In genomic region chr20:37526238-37526838, GRCh38 we compare ENCODE assay signal across 8 cellular contexts. TPM values are rescaled to one million over a fixed set of nuclear protein-coding genes. Genes with fewer than 3 reads are reported as not detected.
DNase-seq lines count a peak whose midpoint lies in the region; ATAC-seq and TF ChIP-seq lines count a peak whose summit lies in the region.

No MANE protein-coding gene starts in this region.

- H3K4me3 Mint-ChIP-seq in activated CD4-positive, alpha-beta T cell treated with anti-CD3 and anti-CD28 coated beads, Interleukin-2, amount 10 ng/mL, durations not matched to agents 7 days and 5 days = peak overlapping the region; percentile 80
- peak overlapping the region; percentile 75 for H3K4me3 Mint-ChIP-seq in chondrocyte (ENCODE audit: unreplicated experiment)

- no peaks in the 10 kb centered on the region for H3K27me3 Mint-ChIP-seq in activated CD4-positive, alpha-beta T cell treated with anti-CD3 and anti-CD28 coated beads, Interleukin-2, amount 10 ng/mL, durations not matched to agents 7 days and 5 days
- H3K27me3 Mint-ChIP-seq in chondrocyte (ENCODE audit: low read depth) = no peaks in the 10 kb centered on the region

- no peak for DNase-seq in activated CD4-positive, alpha-beta T cell treated with anti-CD3 and anti-CD28 coated beads, Interleukin-2, amount 10 ng/mL, durations not matched to agents 7 days and 5 days
- DNase-seq in activated CD4-positive, alpha-beta T cell treated with anti-CD3 and anti-CD28 coated beads, Interleukin-2, amount 50 U/mL, for 4 hours = no peak
- DNase-seq in NT2/D1 (ENCODE audit: low read depth, low spot score) (peak; percentile 81), chondrocyte (ENCODE audit: low spot score) (no peak), left lung (no peak), testis (peak; percentile 37)

- ATAC-seq in left lung = no peak
- ATAC-seq in HG03108 (IDR thresholded peaks at IDR 0.05; ENCODE audit: unreplicated experiment) = no peak
- no peak for ATAC-seq in HG02885 (IDR thresholded peaks at IDR 0.05; ENCODE audit: poor library complexity, unreplicated experiment)

- H3K36me3 Mint-ChIP-seq in activated CD4-positive, alpha-beta T cell treated with anti-CD3 and anti-CD28 coated beads, Interleukin-2, amount 10 ng/mL, durations not matched to agents 7 days and 5 days (ENCODE audit: low read depth) = no peaks in the 10 kb centered on the region
- peaks cover 2% of the 10 kb centered on the region for H3K36me3 Mint-ChIP-seq in chondrocyte (ENCODE audit: low read depth)

- peak overlapping the region; percentile 95 for H3K4me3 ChIP-seq in NT2/D1 (ENCODE audit: insufficient read length, low read depth)
- peak overlapping the region; percentile 96 to 99 for H3K4me3 ChIP-seq in left lung
- peak overlapping the region; percentile 94 to 100 for H3K4me3 ChIP-seq in testis

- peaks cover 47% of the 10 kb centered on the region for H3K4me1 Mint-ChIP-seq in activated CD4-positive, alpha-beta T cell treated with anti-CD3 and anti-CD28 coated beads, Interleukin-2, amount 10 ng/mL, durations not matched to agents 7 days and 5 days
- peaks cover 55% of the 10 kb centered on the region for H3K4me1 Mint-ChIP-seq in chondrocyte (ENCODE audit: low read depth)

- TF ChIP-seq POLR2A in testis (IDR thresholded peaks at IDR 0.05) = no peak

- H3K9me3 ChIP-seq in NT2/D1 (ENCODE audit: insufficient read depth, low read length) (peaks cover 17% of the 10 kb centered on the region), left lung (no peaks in the 10 kb centered on the region), testis (no peaks in the 10 kb centered on the region)

- POLR2A ChIA-PET in activated CD4-positive, alpha-beta T cell treated with anti-CD3 and anti-CD28 coated beads, Interleukin-2, amount 10 ng/mL, durations not matched to agents 7 days and 5 days (lab: Charles Lee) = no interaction called here

- H3K27me3 ChIP-seq in NT2/D1 (ENCODE audit: insufficient read depth, insufficient read length) (no peaks in the 10 kb centered on the region), left lung (peaks cover 0 to 6% of the 10 kb centered on the region in 2 donors), testis (no peaks in the 10 kb centered on the region)

- peaks cover 38% of the 10 kb centered on the region for H3K36me3 ChIP-seq in NT2/D1 (ENCODE audit: insufficient read depth, insufficient read length, low read length)
- peaks cover 0 to under 1% of the 10 kb centered on the region in 2 donors for H3K36me3 ChIP-seq in left lung
- no peaks in the 10 kb centered on the region for H3K36me3 ChIP-seq in testis (ENCODE audit: low read depth, missing control alignments)

- TF ChIP-seq CTCF in chondrocyte (IDR thresholded peaks at IDR 0.05) (no peak), left lung (IDR thresholded peaks at IDR 0.05) (no peak), testis (IDR thresholded peaks at IDR 0.05) (no peak)

- intact Hi-C loops in left lung (cut with DNase I) (loop anchor here in 1 of 2 donors (5.0 to 10.0 kb wide), 2 partner anchors 142 to 329 kb away; no protein-coding TSS in a partner anchor), testis (cut with DNase I; ENCODE audit: low total_unique reads) (loop anchor here (5.0 to 10.0 kb wide), 2 partner anchors 122 to 244 kb away; no protein-coding TSS in a partner anchor)

- H3K4me1 ChIP-seq in NT2/D1 (ENCODE audit: insufficient read depth, insufficient read length) (peaks cover 20% of the 10 kb centered on the region), left lung (peaks cover 23 to 61% of the 10 kb centered on the region in 2 donors), testis (peaks cover 20% of the 10 kb centered on the region)

- WGBS in testis, 2 donors = 2 to 4% methylated on average over 10 of the region's 10 CpGs

- peak overlapping the region; percentile 97 for H3K9ac ChIP-seq in NT2/D1 (ENCODE audit: insufficient read length, low read depth)

- CTCF ChIA-PET in activated CD4-positive, alpha-beta T cell treated with anti-CD3 and anti-CD28 coated beads, Interleukin-2, amount 10 ng/mL, durations not matched to agents 7 days and 5 days (lab: Charles Lee) = no interaction called here

- peak overlapping the region; percentile 95 to 97 for H3K27ac ChIP-seq in left lung
- H3K27ac ChIP-seq in testis = peak overlapping the region; percentile 90 to 96

- H3K9me3 Mint-ChIP-seq in activated CD4-positive, alpha-beta T cell treated with anti-CD3 and anti-CD28 coated beads, Interleukin-2, amount 10 ng/mL, durations not matched to agents 7 days and 5 days = no peaks in the 10 kb centered on the region
- no peaks in the 10 kb centered on the region for H3K9me3 Mint-ChIP-seq in chondrocyte (ENCODE audit: low read depth)

- H3K27ac Mint-ChIP-seq in activated CD4-positive, alpha-beta T cell treated with anti-CD3 and anti-CD28 coated beads, Interleukin-2, amount 10 ng/mL, durations not matched to agents 7 days and 5 days = peak overlapping the region; percentile 96
- H3K27ac Mint-ChIP-seq in chondrocyte (ENCODE audit: unreplicated experiment) = peak overlapping the region; percentile 100

RNA-seq across cellular contexts. Expression of gene BLCAP, which starts 1.3 kb away (rescaled TPM):
- 10 to 100 TPM; 41.1 to 44.1 TPM for total RNA-seq in activated CD4-positive, alpha-beta T cell treated with anti-CD3 and anti-CD28 coated beads, Interleukin-2, amount 10 ng/mL, durations not matched to agents 7 days and 5 days
- total RNA-seq in chondrocyte = 56.6 to 66.2 TPM (median 65.1 TPM) in 3 replicates
- total RNA-seq in left lung = 10 to 100 TPM; 65.5 to 67.6 TPM
- total RNA-seq in testis = 10 to 100 TPM; 80.0 to 83.6 TPM
- polyA plus RNA-seq in testis (ENCODE audit: insufficient read depth, low read depth, low replicate concordance) = 76.9 TPM

RNA-seq across cellular contexts. Expression of gene NNAT, which starts 5.3 kb away (rescaled TPM):
- total RNA-seq in activated CD4-positive, alpha-beta T cell treated with anti-CD3 and anti-CD28 coated beads, Interleukin-2, amount 10 ng/mL, durations not matched to agents 7 days and 5 days = under 1 TPM in 1 of 2 experiments, not detected in 1; 0.17 TPM
- total RNA-seq in chondrocyte (1.4 to 3.1 TPM (median 2.7 TPM) in 3 replicates), left lung (1 to 10 TPM in 1 of 2 donors, under 1 TPM in 1; 0.45 to 3.8 TPM), testis (1 to 10 TPM; 6.2 to 8.7 TPM)
- polyA plus RNA-seq in testis (ENCODE audit: insufficient read depth, low read depth, low replicate concordance) = 6.1 TPM

Comparison
In these comparisons a context has a peak if more than half of its experiments do, and no peak if none do; other contexts are left out.
1. DNase-seq: peak in NT2/D1 (single experiment) and testis (single experiment); none in activated CD4-positive, alpha-beta T cell treated with anti-CD3 and anti-CD28 coated beads, Interleukin-2, amount 10 ng/mL, durations not matched to agents 7 days and 5 days (single experiment), activated CD4-positive, alpha-beta T cell treated with anti-CD3 and anti-CD28 coated beads, Interleukin-2, amount 50 U/mL, for 4 hours (0 of 2), chondrocyte (single experiment) and left lung (0 of 2).
2. Peak in every context shown above with its lines, with median percentiles within 50 percentile points of each other: H3K4me3 ChIP-seq.